Comparison of ENCODE assay signal across 14 cellular contexts in genomic region chr9:132857031-132857430, GRCh38. TPM values are rescaled to one million over a fixed set of nuclear protein-coding genes. Genes with fewer than 3 reads are reported as not detected.
DNase-seq lines count a peak whose midpoint lies in the region; FAIRE-seq and TF ChIP-seq lines count a peak whose summit lies in the region.
"Had no signal": no experiment of that assay in that cellular context is flagged by ENCODE, and none has a peak within 500 bp of the region (broad histone marks: within the 10 kb centered on the region; RNA-seq: fewer than 3 reads in every experiment).

No MANE protein-coding gene starts in this region.

- H3K79me2 ChIP-seq in osteoblast (ENCODE audit: insufficient read depth, low read length) = no peaks in the 10 kb centered on the region

- peaks cover under 1 to 9% (median 6%) of the 10 kb centered on the region in 3 donors for H3K27me3 Mint-ChIP-seq in CD14-positive monocyte (ENCODE audit: low read depth in 3 of 3)
- H3K27me3 Mint-ChIP-seq: activated CD4-positive, alpha-beta T cell treated with anti-CD3 and anti-CD28 coated beads for 36 hours had no signal

- H3K36me3 ChIP-seq in KOPT-K1 (ENCODE audit: insufficient read depth, low read length) (no peaks in the 10 kb centered on the region), osteoblast (ENCODE audit: insufficient read depth, low read length) (no peaks in the 10 kb centered on the region)
- H3K36me3 ChIP-seq: neutrophil had no signal

- no peaks in the 10 kb centered on the region for H3K27me3 ChIP-seq in osteoblast (ENCODE audit: insufficient read depth, low read length)

- peak overlapping the region; percentile 39 for H3K4me2 ChIP-seq in osteoblast (ENCODE audit: insufficient read depth, low read length)

- TF ChIP-seq CTCF in osteoblast (IDR thresholded peaks at IDR 0.05; ENCODE audit: extremely low read depth, low read depth, low read length) = no peak
- no peak for TF ChIP-seq CTCF in CD14-positive monocyte (IDR thresholded peaks at IDR 0.05)
- TF ChIP-seq CTCF in D721Med (IDR thresholded peaks at IDR 0.05; ENCODE audit: insufficient read depth, missing control alignments) = no peak

- peaks cover 3% of the 10 kb centered on the region for H3K4me1 Mint-ChIP-seq in CD14-positive monocyte
- H3K4me1 Mint-ChIP-seq: activated CD4-positive, alpha-beta T cell treated with anti-CD3 and anti-CD28 coated beads for 36 hours had no signal

- FAIRE-seq in D721Med (lab: Jason Lieb, UNC) = no peak
- no peak for FAIRE-seq in urothelium cell line (lab: Jason Lieb, UNC)

- no peak overlapping the region for H3K4me3 ChIP-seq in osteoblast (ENCODE audit: insufficient read depth, low read length)

- H3K36me3 Mint-ChIP-seq in CD14-positive monocyte = no peaks in the 10 kb centered on the region

- no peaks in the 10 kb centered on the region for H3K9me3 Mint-ChIP-seq in CD14-positive monocyte

- peak overlapping the region; percentile 65 for H2AFZ ChIP-seq in osteoblast (ENCODE audit: low read length)

- H3K4me3 Mint-ChIP-seq in CD14-positive monocyte = no peak overlapping the region
- H3K4me3 Mint-ChIP-seq: activated CD4-positive, alpha-beta T cell treated with anti-CD3 and anti-CD28 coated beads for 36 hours had no signal

- DNase-seq in A172 (ENCODE audit: low spot score) (peak; percentile 10), fibroblast of the conjunctiva (ENCODE audit: low read depth) (peak; percentile 65), osteoblast (ENCODE audit: insufficient read length, low spot score, missing footprints) (peak; percentile 94), CD14-positive monocyte (ENCODE audit: low spot score) (no peak), D721Med (ENCODE audit: insufficient read length, low spot score) (no peak), urothelium cell line (ENCODE audit: low spot score) (no peak), NCI-H345 (lab: John Stamatoyannopoulos, UW) (no peak)
- DNase-seq: ACHN; activated naive CD4-positive, alpha-beta T cell; MV-4-11; stimulated activated CD4-positive, alpha-beta T cell treated with anti-CD3 and anti-CD28 coated beads, Interleukin-4, amount 100 ng/mL, for 24 hours had no signal

- peaks cover 4% of the 10 kb centered on the region for H3K4me1 ChIP-seq in osteoblast (ENCODE audit: insufficient read depth, low read length)

- intact Hi-C loops in CD14-positive monocyte (cut with micrococcal nuclease) = no loop called here

- peak overlapping the region in 1 of 7 donors; percentile 82 for H3K27ac Mint-ChIP-seq in CD14-positive monocyte
- H3K27ac Mint-ChIP-seq: activated CD4-positive, alpha-beta T cell treated with anti-CD3 and anti-CD28 coated beads for 36 hours had no signal

- H3K27ac ChIP-seq in KOPT-K1 (ENCODE audit: low read depth, low read length, poor library complexity, severe bottlenecking) (peak overlapping the region; percentile 85), osteoblast (ENCODE audit: low read depth, low read length) (no peak overlapping the region)
- H3K27ac ChIP-seq: neutrophil had no signal

- no peaks in the 10 kb centered on the region for H4K20me1 ChIP-seq in osteoblast (ENCODE audit: insufficient read depth, low read length)

- H3K9me3 ChIP-seq in KOPT-K1 (ENCODE audit: insufficient read depth, low read length, poor library complexity, severe bottlenecking) (no peaks in the 10 kb centered on the region), osteoblast (ENCODE audit: low read depth, low read length) (no peaks in the 10 kb centered on the region)
- H3K9me3 ChIP-seq: neutrophil had no signal

RNA-seq across cellular contexts. Expression of gene AK8, which starts 21.1 kb away (rescaled TPM):
- total RNA-seq in A172 (2014; rRNA removed; shearing (Covaris generic)) = 0.43 and 0.90 TPM in 2 replicates
- 0.59 and 1.1 TPM in 2 replicates for total RNA-seq in osteoblast
- under 1 TPM in 1 of 2 donors, not detected in 1; 0.08 TPM for polyA plus RNA-seq in CD14-positive monocyte

RNA-seq across cellular contexts. Expression of gene SPACA9, which starts 21.7 kb away (rescaled TPM):
- 5.1 and 9.6 TPM in 2 replicates for total RNA-seq in A172 (2014; rRNA removed; shearing (Covaris generic))
- 3.6 and 4.4 TPM in 2 replicates for total RNA-seq in osteoblast
- polyA plus RNA-seq in CD14-positive monocyte = under 1 TPM; 0.28 to 0.95 TPM

Comparison
In these comparisons a context has a peak if more than half of its experiments do, and no peak if none do; other contexts are left out.
1. DNase-seq: peak in A172 (single experiment), fibroblast of the conjunctiva (single experiment) and osteoblast (single experiment); none in CD14-positive monocyte (single experiment), D721Med (single experiment), urothelium cell line (single experiment) and NCI-H345 (single experiment).